9 cellular contexts compared by ENCODE assay signal in the genomic region with DNA sequence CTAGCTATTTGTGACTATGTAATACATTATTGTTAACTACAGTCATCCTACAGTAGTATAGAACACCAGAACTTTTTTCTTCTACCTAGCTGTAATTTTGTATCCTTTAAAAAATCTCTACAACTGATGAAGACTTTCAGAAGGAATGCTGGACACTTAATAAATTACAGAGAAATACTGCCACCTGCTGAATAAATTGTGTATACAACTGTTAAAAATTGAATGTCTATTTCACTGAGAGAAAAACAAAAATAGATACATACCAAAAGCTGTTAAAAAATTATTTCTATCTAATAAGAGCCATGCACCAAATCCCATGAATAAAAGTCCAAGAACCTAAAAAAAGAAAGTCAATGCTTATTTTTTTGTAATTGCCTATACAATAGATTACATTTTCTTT. TPM values are rescaled to one million over a fixed set of nuclear protein-coding genes. Genes with fewer than 3 reads are reported as not detected.
DNase-seq lines count a peak whose midpoint lies in the region; ATAC-seq and TF ChIP-seq lines count a peak whose summit lies in the region.
"Had no signal": no experiment of that assay in that cellular context is flagged by ENCODE, and none has a peak within 500 bp of the region (broad histone marks: within the 10 kb centered on the region; RNA-seq: fewer than 3 reads in every experiment).

No MANE protein-coding gene starts in this region.

- H3K9me3 Mint-ChIP-seq in WTC11: no peaks in the 10 kb centered on the region
- no peaks in the 10 kb centered on the region for H3K9me3 Mint-ChIP-seq in activated CD4-positive, alpha-beta T cell treated with anti-CD3 and anti-CD28 coated beads, Interleukin-2, amount 10 ng/mL, durations not matched to agents 7 days and 5 days
- no peaks in the 10 kb centered on the region for H3K9me3 Mint-ChIP-seq in activated naive CD8-positive, alpha-beta T cell treated with anti-CD3 and anti-CD28 coated beads, Interleukin-2, amount 50 U/mL, for 24 hours

- DNase-seq in SIG-M5 treated with dmso at 0.1 percent for 504 hours (lab: John Stamatoyannopoulos, UW; ENCODE audit: unreplicated experiment) (peak; percentile 33), SIG-M5 (lab: John Stamatoyannopoulos, UW) (no peak), NCI-H1417 (lab: John Stamatoyannopoulos, UW) (peak; percentile 8 to 75 (median 45)), WTC11 (ENCODE audit: low spot score) (no peak), left lobe of liver (ENCODE audit: low spot score) (no peak), KG1 (lab: John Stamatoyannopoulos, UW) (no peak)
- no peak for DNase-seq in activated CD4-positive, alpha-beta T cell treated with anti-CD3 and anti-CD28 coated beads, Interleukin-2, amount 10 ng/mL, durations not matched to agents 7 days and 5 days
- no peak for DNase-seq in activated naive CD8-positive, alpha-beta T cell treated with anti-CD3 and anti-CD28 coated beads, Interleukin-2, amount 50 U/mL, for 24 hours
- DNase-seq: CD4-positive, CD25-positive, alpha-beta regulatory T cell had no signal

- peak; percentile 53; the same call in 1 of the 2 replicates for TF ChIP-seq CTCF in WTC11 (IDR thresholded peaks at IDR 0.05)

- CTCF ChIA-PET in WTC11 (lab: Charles Lee): interaction anchor here (0.7 to 3.5 kb wide), 15 partner anchors 27 to 428 kb away, joined by 3 to 55 read pairs (median 3); partner anchors contain the start of gene SLC6A15
- CTCF ChIA-PET in activated CD4-positive, alpha-beta T cell treated with anti-CD3 and anti-CD28 coated beads, Interleukin-2, amount 10 ng/mL, durations not matched to agents 7 days and 5 days (lab: Charles Lee): interaction anchor here (1.4 kb wide), 1 partner anchor 154 kb away, joined by 6 read pairs; no protein-coding TSS in a partner anchor

- H3K27ac Mint-ChIP-seq in WTC11: no peak overlapping the region
- no peak overlapping the region for H3K27ac Mint-ChIP-seq in activated CD4-positive, alpha-beta T cell treated with anti-CD3 and anti-CD28 coated beads, Interleukin-2, amount 10 ng/mL, durations not matched to agents 7 days and 5 days
- H3K27ac Mint-ChIP-seq in activated naive CD8-positive, alpha-beta T cell treated with anti-CD3 and anti-CD28 coated beads, Interleukin-2, amount 50 U/mL, for 24 hours: no peak overlapping the region
- H3K27ac Mint-ChIP-seq: CD4-positive, CD25-positive, alpha-beta regulatory T cell had no signal

- no peak overlapping the region for H3K4me3 Mint-ChIP-seq in WTC11
- no peak overlapping the region for H3K4me3 Mint-ChIP-seq in activated CD4-positive, alpha-beta T cell treated with anti-CD3 and anti-CD28 coated beads, Interleukin-2, amount 10 ng/mL, durations not matched to agents 7 days and 5 days
- H3K4me3 Mint-ChIP-seq in activated naive CD8-positive, alpha-beta T cell treated with anti-CD3 and anti-CD28 coated beads, Interleukin-2, amount 50 U/mL, for 24 hours: no peak overlapping the region
- H3K4me3 Mint-ChIP-seq: CD4-positive, CD25-positive, alpha-beta regulatory T cell had no signal

- POLR2A ChIA-PET in WTC11 (lab: Charles Lee): no interaction called here
- POLR2A ChIA-PET in activated CD4-positive, alpha-beta T cell treated with anti-CD3 and anti-CD28 coated beads, Interleukin-2, amount 10 ng/mL, durations not matched to agents 7 days and 5 days (lab: Charles Lee): no interaction called here

- no peaks in the 10 kb centered on the region for H3K4me1 Mint-ChIP-seq in WTC11
- H3K4me1 Mint-ChIP-seq in activated CD4-positive, alpha-beta T cell treated with anti-CD3 and anti-CD28 coated beads, Interleukin-2, amount 10 ng/mL, durations not matched to agents 7 days and 5 days: no peaks in the 10 kb centered on the region
- no peaks in the 10 kb centered on the region for H3K4me1 Mint-ChIP-seq in activated naive CD8-positive, alpha-beta T cell treated with anti-CD3 and anti-CD28 coated beads, Interleukin-2, amount 50 U/mL, for 24 hours
- H3K4me1 Mint-ChIP-seq: CD4-positive, CD25-positive, alpha-beta regulatory T cell had no signal

- no peaks in the 10 kb centered on the region for H3K27me3 Mint-ChIP-seq in WTC11 (ENCODE audit: low read depth)
- peaks cover 5% of the 10 kb centered on the region for H3K27me3 Mint-ChIP-seq in activated CD4-positive, alpha-beta T cell treated with anti-CD3 and anti-CD28 coated beads, Interleukin-2, amount 10 ng/mL, durations not matched to agents 7 days and 5 days
- H3K27me3 Mint-ChIP-seq in activated naive CD8-positive, alpha-beta T cell treated with anti-CD3 and anti-CD28 coated beads, Interleukin-2, amount 50 U/mL, for 24 hours: no peaks in the 10 kb centered on the region

- H3K36me3 Mint-ChIP-seq in WTC11: no peaks in the 10 kb centered on the region
- no peaks in the 10 kb centered on the region for H3K36me3 Mint-ChIP-seq in activated CD4-positive, alpha-beta T cell treated with anti-CD3 and anti-CD28 coated beads, Interleukin-2, amount 10 ng/mL, durations not matched to agents 7 days and 5 days (ENCODE audit: low read depth)
- H3K36me3 Mint-ChIP-seq in activated naive CD8-positive, alpha-beta T cell treated with anti-CD3 and anti-CD28 coated beads, Interleukin-2, amount 50 U/mL, for 24 hours (ENCODE audit: low read depth): no peaks in the 10 kb centered on the region
- H3K36me3 Mint-ChIP-seq: CD4-positive, CD25-positive, alpha-beta regulatory T cell had no signal

- ATAC-seq in WTC11 (no peak), left lobe of liver (peak; percentile 51)
- ATAC-seq in activated naive CD8-positive, alpha-beta T cell treated with anti-CD3 and anti-CD28 coated beads, Interleukin-2, amount 50 U/mL, for 24 hours: no peak

TF ChIP-seq in WTC11, 78 proteins besides CTCF, POLR2A, EP300 and RAD21 (continues in another document):
- TF ChIP-seq GTF2I (CRISPR knock-in tag; conservative IDR thresholded peaks at IDR 0.05) (no peak), ATF3 (CRISPR knock-in tag; conservative IDR thresholded peaks at IDR 0.05) (no peak), ZNF281 (CRISPR knock-in tag; IDR thresholded peaks at IDR 0.05) (no peak), SOX15 (CRISPR knock-in tag; IDR thresholded peaks at IDR 0.05) (no peak), NFYB (CRISPR knock-in tag; conservative IDR thresholded peaks at IDR 0.05; ENCODE audit: low read depth) (no peak), ZNF263 (CRISPR knock-in tag; IDR thresholded peaks at IDR 0.05; ENCODE audit: low read depth) (no peak)
- TF ChIP-seq, protein P1, sequence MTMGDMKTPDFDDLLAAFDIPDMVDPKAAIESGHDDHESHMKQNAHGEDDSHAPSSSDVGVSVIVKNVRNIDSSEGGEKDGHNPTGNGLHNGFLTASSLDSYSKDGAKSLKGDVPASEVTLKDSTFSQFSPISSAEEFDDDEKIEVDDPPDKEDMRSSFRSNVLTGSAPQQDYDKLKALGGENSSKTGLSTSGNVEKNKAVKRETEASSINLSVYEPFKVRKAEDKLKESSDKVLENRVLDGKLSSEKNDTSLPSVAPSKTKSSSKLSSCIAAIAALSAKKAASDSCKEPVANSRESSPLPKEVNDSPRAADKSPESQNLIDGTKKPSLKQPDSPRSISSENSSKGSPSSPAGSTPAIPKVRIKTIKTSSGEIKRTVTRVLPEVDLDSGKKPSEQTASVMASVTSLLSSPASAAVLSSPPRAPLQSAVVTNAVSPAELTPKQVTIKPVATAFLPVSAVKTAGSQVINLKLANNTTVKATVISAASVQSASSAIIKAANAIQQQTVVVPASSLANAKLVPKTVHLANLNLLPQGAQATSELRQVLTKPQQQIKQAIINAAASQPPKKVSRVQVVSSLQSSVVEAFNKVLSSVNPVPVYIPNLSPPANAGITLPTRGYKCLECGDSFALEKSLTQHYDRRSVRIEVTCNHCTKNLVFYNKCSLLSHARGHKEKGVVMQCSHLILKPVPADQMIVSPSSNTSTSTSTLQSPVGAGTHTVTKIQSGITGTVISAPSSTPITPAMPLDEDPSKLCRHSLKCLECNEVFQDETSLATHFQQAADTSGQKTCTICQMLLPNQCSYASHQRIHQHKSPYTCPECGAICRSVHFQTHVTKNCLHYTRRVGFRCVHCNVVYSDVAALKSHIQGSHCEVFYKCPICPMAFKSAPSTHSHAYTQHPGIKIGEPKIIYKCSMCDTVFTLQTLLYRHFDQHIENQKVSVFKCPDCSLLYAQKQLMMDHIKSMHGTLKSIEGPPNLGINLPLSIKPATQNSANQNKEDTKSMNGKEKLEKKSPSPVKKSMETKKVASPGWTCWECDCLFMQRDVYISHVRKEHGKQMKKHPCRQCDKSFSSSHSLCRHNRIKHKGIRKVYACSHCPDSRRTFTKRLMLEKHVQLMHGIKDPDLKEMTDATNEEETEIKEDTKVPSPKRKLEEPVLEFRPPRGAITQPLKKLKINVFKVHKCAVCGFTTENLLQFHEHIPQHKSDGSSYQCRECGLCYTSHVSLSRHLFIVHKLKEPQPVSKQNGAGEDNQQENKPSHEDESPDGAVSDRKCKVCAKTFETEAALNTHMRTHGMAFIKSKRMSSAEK (CRISPR knock-in tag; IDR thresholded peaks at IDR 0.05; ENCODE audit: borderline replicate concordance): no peak

RNA-seq across cellular contexts. Expression of gene TSPAN19, which starts 6.6 kb away (rescaled TPM):
- total RNA-seq in WTC11 (2021) (0.23 to 0.53 TPM in 2 of 3 replicates, not detected in the other), left lobe of liver (not detected)
- not detected for total RNA-seq in activated CD4-positive, alpha-beta T cell treated with anti-CD3 and anti-CD28 coated beads, Interleukin-2, amount 10 ng/mL, durations not matched to agents 7 days and 5 days
- total RNA-seq: CD4-positive, CD25-positive, alpha-beta regulatory T cell had no signal

RNA-seq across cellular contexts. Expression of gene LRRIQ1, which starts 6.7 kb away (rescaled TPM):
- total RNA-seq in WTC11 (2021): 0.46 to 1.3 TPM (median 0.82 TPM) in 3 replicates
- not detected for total RNA-seq in left lobe of liver
- total RNA-seq in activated CD4-positive, alpha-beta T cell treated with anti-CD3 and anti-CD28 coated beads, Interleukin-2, amount 10 ng/mL, durations not matched to agents 7 days and 5 days: not detected
- total RNA-seq: CD4-positive, CD25-positive, alpha-beta regulatory T cell had no signal

Comparison
In these comparisons a context has a peak if more than half of its experiments do, and no peak if none do; other contexts are left out.
1. DNase-seq: peak in SIG-M5 treated with dmso at 0.1 percent for 504 hours (single experiment) and NCI-H1417 (3 of 3); none in SIG-M5 (single experiment), WTC11 (single experiment), left lobe of liver (single experiment), KG1 (single experiment), activated CD4-positive, alpha-beta T cell treated with anti-CD3 and anti-CD28 coated beads, Interleukin-2, amount 10 ng/mL, durations not matched to agents 7 days and 5 days (single experiment) and activated naive CD8-positive, alpha-beta T cell treated with anti-CD3 and anti-CD28 coated beads, Interleukin-2, amount 50 U/mL, for 24 hours (single experiment).